ENCODE assay signal across 35 cellular contexts in genomic region chr6:127585123-127585522, GRCh38. TPM values are rescaled to one million over a fixed set of nuclear protein-coding genes. Genes with fewer than 3 reads are reported as not detected.
"Had no signal": no experiment of that assay in that cellular context is flagged by ENCODE, and none has a peak within 500 bp of the region (broad histone marks: within the 10 kb centered on the region; RNA-seq: fewer than 3 reads in every experiment).

No MANE protein-coding gene starts in this region.

- FAIRE-seq: TTC549 had no signal

- DNase-seq: activated B cell treated with CpG ODN at 0.5 μM for 24 hours; activated CD4-positive, alpha-beta memory T cell treated with anti-CD3 and anti-CD28 coated beads for 36 hours; activated CD4-positive, alpha-beta T cell treated with anti-CD3 and anti-CD28 coated beads for 4 hours; activated CD4-positive, alpha-beta T cell treated with anti-CD3 and anti-CD28 coated beads, Interleukin-2, amount 10 ng/mL, durations not matched to agents 24 days and 14 days; activated CD4-positive, alpha-beta T cell treated with anti-CD3 and anti-CD28 coated beads, Interleukin-2, amount 50 U/mL, for 1 hour; activated CD4-positive, alpha-beta T cell treated with anti-CD3 and anti-CD28 coated beads, Interleukin-2, amount 50 U/mL, for 4 hours; activated CD4-positive, CD25-positive, alpha-beta regulatory T cell treated with anti-CD3 and anti-CD28 coated beads, Interleukin-2, amount 50 U/mL, for 72 hours; activated CD8-positive, alpha-beta memory T cell treated with anti-CD3 and anti-CD28 coated beads, Interleukin-2, amount 50 U/mL, for 4 hours; activated CD8-positive, alpha-beta T cell treated with anti-CD3 and anti-CD28 coated beads for 36 hours; activated effector memory CD4-positive, alpha-beta T cell treated with anti-CD3 and anti-CD28 coated beads, Interleukin-2, amount 50 U/mL, for 16 hours; activated gamma-delta T cell treated with Interleukin-2 at 50 U/mL for 16 hours; activated naive CD4-positive, alpha-beta T cell; activated naive CD4-positive, alpha-beta T cell treated with anti-CD3 and anti-CD28 coated beads for 36 hours; activated naive CD4-positive, alpha-beta T cell treated with anti-CD3 and anti-CD28 coated beads, Interleukin-2, amount 50 U/mL, for 16 hours; activated naive CD8-positive, alpha-beta T cell treated with anti-CD3 and anti-CD28 coated beads for 36 hours; activated T-cell treated with anti-CD3 and anti-CD28 coated beads for 4 hours; activated T-cell treated with anti-CD3 and anti-CD28 coated beads, Interleukin-2, amount 50 U/mL, for 1 hour; activated T-cell treated with anti-CD3 and anti-CD28 coated beads, Interleukin-2, amount 50 U/mL, for 4 hours; activated T-cell treated with anti-CD3 and anti-CD28 coated beads, Interleukin-2, amount 50 U/mL, for 72 hours; adrenal gland; amniotic stem cell; aorta; body of pancreas; brain microvascular endothelial cell; central memory CD4-positive, alpha-beta T cell; T-helper 2 cell; T-helper 9 cell had no signal

- H3K36me3 ChIP-seq: adrenal gland, brain microvascular endothelial cell, breast epithelium had no signal

- H3K27me3 ChIP-seq: adrenal gland, body of pancreas, brain microvascular endothelial cell, breast epithelium had no signal

- H3K4me3 ChIP-seq: adrenal gland, body of pancreas, breast epithelium had no signal

RNA-seq across cellular contexts. Expression of gene C6orf58, which starts 8.1 kb away (rescaled TPM):
- total RNA-seq: activated B cell treated with CpG ODN at 0.5 μM for 24 hours; activated CD4-positive, alpha-beta memory T cell treated with anti-CD3 and anti-CD28 coated beads for 36 hours; activated CD4-positive, alpha-beta T cell treated with anti-CD3 and anti-CD28 coated beads, Interleukin-2, amount 10 ng/mL, durations not matched to agents 24 days and 14 days; activated CD8-positive, alpha-beta memory T cell treated with anti-CD3 and anti-CD28 coated beads for 36 hours; activated CD8-positive, alpha-beta T cell treated with anti-CD3 and anti-CD28 coated beads for 36 hours; activated naive CD4-positive, alpha-beta T cell treated with anti-CD3 and anti-CD28 coated beads for 36 hours; activated naive CD4-positive, alpha-beta T cell treated with anti-CD3 and anti-CD28 coated beads, Interleukin-2, amount 50 U/mL, for 72 hours; activated T-cell treated with anti-CD3 and anti-CD28 coated beads, Interleukin-2, amount 50 U/mL, for 4 hours; activated T-cell treated with anti-CD3 and anti-CD28 coated beads, Interleukin-2, amount 50 U/mL, for 72 hours; activated T-helper 17 cell treated with anti-CD3 and anti-CD28 coated beads, Interleukin-2, amount 50 U/mL, for 72 hours; adrenal gland; aorta; astrocyte; body of pancreas; cardiac septum; cerebellum had no signal
